In the genomic region with DNA sequence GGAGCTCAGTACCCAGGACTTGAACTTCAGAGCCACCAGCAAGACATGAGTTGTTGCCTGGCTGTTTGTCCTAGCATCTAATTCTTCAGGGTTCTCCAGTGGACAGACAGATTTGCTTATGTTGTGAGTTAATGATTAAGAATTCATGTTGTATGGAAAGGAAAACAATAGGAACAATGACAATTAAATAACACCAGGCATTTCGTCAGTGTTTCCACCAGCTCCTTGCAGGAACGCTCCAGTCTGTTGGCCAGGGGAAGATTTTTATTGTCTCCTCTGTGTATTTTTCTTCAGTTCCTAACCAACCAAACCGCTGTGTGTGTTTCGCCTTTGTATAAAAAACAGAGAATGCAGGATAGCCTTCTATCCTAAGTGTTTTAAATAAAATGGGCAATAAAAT, we compare ENCODE assay signal across 13 cellular contexts.
DNase-seq lines count a peak whose midpoint lies in the region; TF ChIP-seq lines count a peak whose summit lies in the region.
"Had no signal": no experiment of that assay in that cellular context is flagged by ENCODE, and none has a peak within 500 bp of the region (broad histone marks: within the 10 kb centered on the region; RNA-seq: fewer than 3 reads in every experiment).

No MANE protein-coding gene starts in this region.

- H3K4ac ChIP-seq in H9 (ENCODE audit: low read depth, low read length), result no peak overlapping the region

- no peak overlapping the region for H3K4me2 ChIP-seq in H9 (ENCODE audit: insufficient read depth, insufficient read length, low read length)

- no peaks in the 10 kb centered on the region for H3K79me2 ChIP-seq in H9 (ENCODE audit: insufficient read depth, low read length)

- no peak overlapping the region for H3K56ac ChIP-seq in H9 (ENCODE audit: insufficient read length, low read depth, low read length)

- H3K36me3 Mint-ChIP-seq in H9 (ENCODE audit: insufficient read depth in 1 of 3, low read depth in 3 of 3), result no peaks in the 10 kb centered on the region
- no peaks in the 10 kb centered on the region for H3K36me3 Mint-ChIP-seq in activated CD4-positive, alpha-beta memory T cell treated with anti-CD3 and anti-CD28 coated beads, Interleukin-2, amount 10 ng/mL, durations not matched to agents 7 days and 5 days (ENCODE audit: low read depth)
- H3K36me3 Mint-ChIP-seq: CD8-positive, alpha-beta memory T cell had no signal

- H2BK20ac ChIP-seq in H9 (ENCODE audit: low read depth, low read length, poor library complexity, severe bottlenecking), result no peak overlapping the region

- no peak overlapping the region for H3K4me3 Mint-ChIP-seq in H9
- no peak overlapping the region for H3K4me3 Mint-ChIP-seq in activated CD4-positive, alpha-beta memory T cell treated with anti-CD3 and anti-CD28 coated beads, Interleukin-2, amount 10 ng/mL, durations not matched to agents 7 days and 5 days
- H3K4me3 Mint-ChIP-seq: CD8-positive, alpha-beta memory T cell had no signal

- no peak overlapping the region for H2AK5ac ChIP-seq in H9 (ENCODE audit: insufficient read length, low read length)

- peaks cover 7 to 16% of the 10 kb centered on the region in 2 experiments for H3K4me1 Mint-ChIP-seq in H9
- no peaks in the 10 kb centered on the region for H3K4me1 Mint-ChIP-seq in activated CD4-positive, alpha-beta memory T cell treated with anti-CD3 and anti-CD28 coated beads, Interleukin-2, amount 10 ng/mL, durations not matched to agents 7 days and 5 days
- H3K4me1 Mint-ChIP-seq: CD8-positive, alpha-beta memory T cell had no signal

- no peaks in the 10 kb centered on the region for H3K27me3 ChIP-seq in H9 (ENCODE audit: insufficient read depth, low read length)
- no peaks in the 10 kb centered on the region for H3K27me3 ChIP-seq in adipocyte (replicated peaks; ENCODE audit: control insufficient read depth, insufficient read depth, low read length)
- no peaks in the 10 kb centered on the region for H3K27me3 ChIP-seq in iPS-18a (ENCODE audit: control insufficient read depth, insufficient read depth, low read length)
- no peaks in the 10 kb centered on the region for H3K27me3 ChIP-seq in MG63

- H3K9me3 Mint-ChIP-seq in H9, result no peaks in the 10 kb centered on the region
- no peaks in the 10 kb centered on the region for H3K9me3 Mint-ChIP-seq in activated CD4-positive, alpha-beta memory T cell treated with anti-CD3 and anti-CD28 coated beads, Interleukin-2, amount 10 ng/mL, durations not matched to agents 7 days and 5 days

- peak overlapping the region in 2 of 3 experiments; percentile 37 to 81; a peak in 2 of 7 replicates for H3K27ac Mint-ChIP-seq in H9
- H3K27ac Mint-ChIP-seq in activated CD4-positive, alpha-beta memory T cell treated with anti-CD3 and anti-CD28 coated beads, Interleukin-2, amount 10 ng/mL, durations not matched to agents 7 days and 5 days, result no peak overlapping the region
- H3K27ac Mint-ChIP-seq: CD8-positive, alpha-beta memory T cell had no signal

- POLR2A ChIA-PET in activated CD4-positive, alpha-beta memory T cell treated with anti-CD3 and anti-CD28 coated beads, Interleukin-2, amount 10 ng/mL, durations not matched to agents 7 days and 5 days (lab: Charles Lee), result no interaction called here

- H3K9me3 ChIP-seq in H9 (ENCODE audit: control insufficient read depth, low read depth, low read length), result no peaks in the 10 kb centered on the region
- H3K9me3 ChIP-seq in adipocyte (ENCODE audit: control insufficient read depth, low read length), result no peaks in the 10 kb centered on the region
- H3K9me3 ChIP-seq in iPS-18a (ENCODE audit: control insufficient read depth, low read depth, low read length), result no peaks in the 10 kb centered on the region
- no peaks in the 10 kb centered on the region; the same call in 1 of the 2 replicates for H3K9me3 ChIP-seq in MG63

- no peak overlapping the region for H2BK120ac ChIP-seq in H9 (ENCODE audit: low read depth, low read length, poor library complexity, severe bottlenecking)

- no peaks in the 10 kb centered on the region for H3K79me1 ChIP-seq in H9 (ENCODE audit: insufficient read depth, low read depth, low read length, poor library complexity, severe bottlenecking)

- H2BK15ac ChIP-seq in H9 (ENCODE audit: low read depth, low read length), result no peak overlapping the region

- no peak for DNase-seq in H9
- DNase-seq in adipocyte (ENCODE audit: low read depth), result no peak
- peak; percentile 14 for DNase-seq in retina
- DNase-seq in activated CD4-positive, alpha-beta memory T cell treated with anti-CD3 and anti-CD28 coated beads, Interleukin-2, amount 10 ng/mL, durations not matched to agents 7 days and 5 days, result no peak
- DNase-seq in KG1 (lab: John Stamatoyannopoulos, UW), result no peak
- no peak for DNase-seq in MG63
- no peak for DNase-seq in activated effector memory CD4-positive, alpha-beta T cell treated with anti-CD3 and anti-CD28 coated beads, Interleukin-2, amount 50 U/mL, for 16 hours
- DNase-seq: CD8-positive, alpha-beta memory T cell; NCI-H146; NCI-H2081 treated with DMSO at 0.1 percent for 48 hours; NCI-H524; OCI-M1 had no signal

- H3K14ac ChIP-seq in H9 (ENCODE audit: insufficient read depth, low read length), result no peak overlapping the region

- no peak overlapping the region for H4K8ac ChIP-seq in H9 (replicated peaks; ENCODE audit: insufficient read length, low read depth, low read length)

- H3K27ac ChIP-seq in H9 (ENCODE audit: insufficient read length, low read depth, low read length) (no peak overlapping the region), iPS-18a (ENCODE audit: low read length) (peak overlapping the region; percentile 9)

- H3T11ph ChIP-seq in H9 (ENCODE audit: low read length), result no peak overlapping the region

- H3K9ac ChIP-seq in H9 (ENCODE audit: extremely low read depth, insufficient read length, low read length) (no peak overlapping the region), adipocyte (ENCODE audit: low read length) (peak overlapping the region; percentile 59), iPS-18a (ENCODE audit: low read length) (no peak overlapping the region)

- no peak overlapping the region for H3K23ac ChIP-seq in H9 (ENCODE audit: insufficient read length, low read depth, low read length)

- no peak overlapping the region for H3K18ac ChIP-seq in H9 (ENCODE audit: insufficient read length, low read depth, low read length)

- no peaks in the 10 kb centered on the region for H4K20me1 ChIP-seq in H9 (ENCODE audit: control insufficient read depth, insufficient read depth, insufficient read length)

- peak overlapping the region; percentile 38 for H3K4me3 ChIP-seq in adipocyte (ENCODE audit: low read length)
- H3K4me3 ChIP-seq in iPS-18a (ENCODE audit: low read length), result no peak overlapping the region
- H3K4me3 ChIP-seq in MG63, result no peak overlapping the region

- no peak overlapping the region for H2AFZ ChIP-seq in H9 (ENCODE audit: low read length)

- no peak overlapping the region for H2BK5ac ChIP-seq in H9 (ENCODE audit: insufficient read length, low read length)

- no peaks in the 10 kb centered on the region for H3K4me1 ChIP-seq in H9 (ENCODE audit: insufficient read depth, low read length)
- H3K4me1 ChIP-seq in adipocyte (ENCODE audit: control insufficient read depth, insufficient read depth, low read length), result peaks cover 17% of the 10 kb centered on the region
- H3K4me1 ChIP-seq in iPS-18a (ENCODE audit: control insufficient read depth, low read depth, low read length), result peaks cover 14% of the 10 kb centered on the region

- no peak for TF ChIP-seq CTCF in H9 (conservative IDR thresholded peaks at IDR 0.05)

- CTCF ChIA-PET in activated CD4-positive, alpha-beta memory T cell treated with anti-CD3 and anti-CD28 coated beads, Interleukin-2, amount 10 ng/mL, durations not matched to agents 7 days and 5 days (lab: Charles Lee), result no interaction called here

- no peak overlapping the region for H2BK12ac ChIP-seq in H9 (ENCODE audit: insufficient read length, low read depth, low read length)

- no peak overlapping the region for H4K91ac ChIP-seq in H9 (ENCODE audit: insufficient read length, low read depth, low read length)

- WGBS in H9 (ENCODE audit: extremely low coverage, insufficient read length, low lambda C conversion rate), result no CpG with 5 or more reads among the region's 4 CpGs

- H3K23me2 ChIP-seq in H9 (ENCODE audit: insufficient read length, low read depth, low read length, poor library complexity, severe bottlenecking), result no peaks in the 10 kb centered on the region

- H3K36me3 ChIP-seq in adipocyte (ENCODE audit: control insufficient read depth, insufficient read depth, low read length, severe bottlenecking), result no peaks in the 10 kb centered on the region
- no peaks in the 10 kb centered on the region for H3K36me3 ChIP-seq in iPS-18a (ENCODE audit: control insufficient read depth, low read depth, low read length)
- H3K36me3 ChIP-seq in MG63, result no peaks in the 10 kb centered on the region

- no peaks in the 10 kb centered on the region; the same call in none of the 2 replicates for H3K27me3 Mint-ChIP-seq in H9 (ENCODE audit: low read depth)
- H3K27me3 Mint-ChIP-seq in activated CD4-positive, alpha-beta memory T cell treated with anti-CD3 and anti-CD28 coated beads, Interleukin-2, amount 10 ng/mL, durations not matched to agents 7 days and 5 days, result peaks cover 3% of the 10 kb centered on the region

- H4K5ac ChIP-seq in H9 (ENCODE audit: insufficient read length, low read depth, low read length), result no peak overlapping the region
